ENCODE assay signal across 12 cellular contexts in the genomic region with DNA sequence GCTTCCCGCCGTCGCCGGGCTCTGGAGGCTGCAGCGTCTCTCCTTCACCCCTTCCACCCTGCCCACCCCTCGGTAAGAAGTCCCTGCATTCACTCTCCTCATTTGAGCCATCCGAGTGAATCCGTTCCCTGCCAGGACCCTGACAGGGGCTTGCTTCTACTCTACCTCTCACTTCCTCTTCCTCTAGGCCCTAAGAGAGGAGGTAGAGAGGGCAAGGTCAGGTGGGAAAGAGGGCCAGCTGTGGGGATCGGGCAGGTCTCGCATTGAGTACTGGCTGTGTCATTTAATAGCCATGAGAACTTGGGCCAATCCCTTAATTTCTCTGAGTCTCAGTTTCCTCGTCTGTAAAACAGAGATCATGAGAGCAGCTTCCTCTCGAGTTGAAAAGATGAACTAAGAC.
DNase-seq lines count a peak whose midpoint lies in the region; ATAC-seq, FAIRE-seq and TF ChIP-seq lines count a peak whose summit lies in the region.
"Had no signal": no experiment of that assay in that cellular context is flagged by ENCODE, and none has a peak within 500 bp of the region (broad histone marks: within the 10 kb centered on the region; RNA-seq: fewer than 3 reads in every experiment).

No MANE protein-coding gene starts in this region.

- peaks cover 50 to 98% (median 75%) of the 10 kb centered on the region in 11 experiments for H3K27me3 ChIP-seq in BLaER1 treated with 17β-estradiol and CSF1 and Interleukin-3, amounts not matched to agents 10 nM and 100 nM

- POLR2A ChIA-PET in T-cell (lab: Charles Lee), result interaction anchor here in 1 of 2 donors (0.5 kb wide), 1 partner anchor 16 kb away, joined by 3 read pairs; no protein-coding TSS in a partner anchor

- H3K9ac ChIP-seq in BLaER1 treated with 17β-estradiol and CSF1 and Interleukin-3, amounts not matched to agents 10 nM and 100 nM, result no peak overlapping the region

- H3K4me1 Mint-ChIP-seq in dendritic cell treated with granulocyte-macrophage colony-stimulating factor and Interleukin-4, amounts not matched to agents 40 ng/mL and 50 ng/mL, for 4 days (ENCODE audit: low read depth), result peaks cover 83% of the 10 kb centered on the region
- H3K4me1 Mint-ChIP-seq in T-cell, result peaks cover 44 to 55% (median 45%) of the 10 kb centered on the region in 3 donors

- no peaks in the 10 kb centered on the region for H3K9me3 Mint-ChIP-seq in dendritic cell treated with granulocyte-macrophage colony-stimulating factor and Interleukin-4, amounts not matched to agents 40 ng/mL and 50 ng/mL, for 4 days
- H3K9me3 Mint-ChIP-seq in T-cell, result no peaks in the 10 kb centered on the region
- H3K9me3 Mint-ChIP-seq: HFFc6 had no signal

- CTCF ChIA-PET in T-cell (lab: Charles Lee), result interaction anchor here in 1 of 2 donors (1.6 kb wide), 1 partner anchor 12 kb away, joined by 3 read pairs; no protein-coding TSS in a partner anchor

- H3K27ac ChIP-seq in BLaER1 treated with 17β-estradiol and CSF1 and Interleukin-3, amounts not matched to agents 10 nM and 100 nM, result peak overlapping the region in 4 of 11 experiments; percentile 13 to 54 (median 20); a peak in 4 of 22 replicates
- H3K27ac ChIP-seq in KOPT-K1 (ENCODE audit: low read depth, low read length, poor library complexity, severe bottlenecking), result peak overlapping the region; percentile 56
- H3K27ac ChIP-seq: SJCRH30 had no signal

- H3K4me2 ChIP-seq in BLaER1 treated with 17β-estradiol and CSF1 and Interleukin-3, amounts not matched to agents 10 nM and 100 nM, result peak overlapping the region; percentile 45 to 94 (median 59)

- ATAC-seq in HG03280 (IDR thresholded peaks at IDR 0.05; ENCODE audit: unreplicated experiment) (no peak), T-cell (replicated peaks in 1 of 4) (no peak)
- ATAC-seq: right cardiac atrium had no signal

- no peaks in the 10 kb centered on the region for H3K36me3 ChIP-seq in BLaER1 treated with 17β-estradiol and CSF1 and Interleukin-3, amounts not matched to agents 10 nM and 100 nM
- no peaks in the 10 kb centered on the region for H3K36me3 ChIP-seq in KOPT-K1 (ENCODE audit: insufficient read depth, low read length)
- H3K36me3 ChIP-seq: SJCRH30 had no signal

- intact Hi-C loops in dendritic cell treated with granulocyte-macrophage colony-stimulating factor and Interleukin-4, amounts not matched to agents 40 ng/mL and 50 ng/mL, for 4 days (cut with micrococcal nuclease), result loop anchor here (2.0 to 5.0 kb wide), 3 partner anchors 17 to 382 kb away; a partner anchor contains a TSS

- H3K27ac Mint-ChIP-seq in dendritic cell treated with granulocyte-macrophage colony-stimulating factor and Interleukin-4, amounts not matched to agents 40 ng/mL and 50 ng/mL, for 4 days, result peak overlapping the region; percentile 71
- H3K27ac Mint-ChIP-seq in T-cell, result peak overlapping the region in 1 of 2 donors; percentile 43
- H3K27ac Mint-ChIP-seq: HFFc6 had no signal

- no peak overlapping the region for H3K4me3 Mint-ChIP-seq in dendritic cell treated with granulocyte-macrophage colony-stimulating factor and Interleukin-4, amounts not matched to agents 40 ng/mL and 50 ng/mL, for 4 days
- peak overlapping the region in 1 of 3 donors; percentile 53 for H3K4me3 Mint-ChIP-seq in T-cell
- H3K4me3 Mint-ChIP-seq: HFFc6 had no signal

- H3K4me1 ChIP-seq in BLaER1 treated with 17β-estradiol and CSF1 and Interleukin-3, amounts not matched to agents 10 nM and 100 nM, result peaks cover 27 to 89% (median 49%) of the 10 kb centered on the region in 10 experiments

- H3K4me3 ChIP-seq in BLaER1 treated with 17β-estradiol and CSF1 and Interleukin-3, amounts not matched to agents 10 nM and 100 nM, result peak overlapping the region in 1 of 10 experiments; percentile 13; a peak in 1 of 20 replicates
- H3K4me3 ChIP-seq: SJCRH30 had no signal

- DNase-seq in GM12891 (ENCODE audit: insufficient read length, low spot score) (no peak), T-cell (no peak)
- DNase-seq in activated CD8-positive, alpha-beta memory T cell treated with anti-CD3 and anti-CD28 coated beads for 24 hours, result no peak
- DNase-seq: C1 segment of cervical spinal cord, HFFc6, NCI-H748 treated with DMSO at 0.1 percent for 48 hours, SJCRH30 had no signal

- H3K27me3 Mint-ChIP-seq in dendritic cell treated with granulocyte-macrophage colony-stimulating factor and Interleukin-4, amounts not matched to agents 40 ng/mL and 50 ng/mL, for 4 days, result peaks cover 39% of the 10 kb centered on the region
- peaks cover 12 to 33% of the 10 kb centered on the region in 2 donors for H3K27me3 Mint-ChIP-seq in T-cell

- no peak for TF ChIP-seq POLR2A in GM12891 (IDR thresholded peaks at IDR 0.05; ENCODE audit: low read depth, low read length)

- H3K36me3 Mint-ChIP-seq in dendritic cell treated with granulocyte-macrophage colony-stimulating factor and Interleukin-4, amounts not matched to agents 40 ng/mL and 50 ng/mL, for 4 days (ENCODE audit: low read depth), result no peaks in the 10 kb centered on the region
- no peaks in the 10 kb centered on the region for H3K36me3 Mint-ChIP-seq in T-cell

- FAIRE-seq in GM12891 (lab: Jason Lieb, UNC), result peak; percentile 16

- peaks cover 0 to 6% (median 0%) of the 10 kb centered on the region in 11 experiments; a peak in 1 of 22 replicates for H4K20me1 ChIP-seq in BLaER1 treated with 17β-estradiol and CSF1 and Interleukin-3, amounts not matched to agents 10 nM and 100 nM

- H3K9me3 ChIP-seq in BLaER1 treated with 17β-estradiol and CSF1 and Interleukin-3, amounts not matched to agents 10 nM and 100 nM (replicated peaks in 1 of 11), result peaks cover 0 to 12% (median 0%) of the 10 kb centered on the region in 11 experiments; a peak in 1 of 22 replicates
- no peaks in the 10 kb centered on the region for H3K9me3 ChIP-seq in KOPT-K1 (ENCODE audit: insufficient read depth, low read length, poor library complexity, severe bottlenecking)
- H3K9me3 ChIP-seq: SJCRH30 had no signal

TF ChIP-seq in GM12891, 5 proteins besides CTCF, POLR2A, EP300 and RAD21:
- peak; percentile 94 for TF ChIP-seq SPI1 (IDR thresholded peaks at IDR 0.05; ENCODE audit: low read depth, low read length)
- TF ChIP-seq TAF1 (IDR thresholded peaks at IDR 0.05; ENCODE audit: low read depth, low read length), result no peak
- TF ChIP-seq PAX5 (IDR thresholded peaks at IDR 0.05; ENCODE audit: insufficient read depth, low read length, severe bottlenecking), result no peak
- no peak for TF ChIP-seq POU2F2 (IDR thresholded peaks at IDR 0.05; ENCODE audit: low read depth, low read length)
- no peak for TF ChIP-seq POLR2AphosphoS5 (IDR thresholded peaks at IDR 0.05; ENCODE audit: low read depth, low read length)
